16 cellular contexts compared by ENCODE assay signal in the genomic region with DNA sequence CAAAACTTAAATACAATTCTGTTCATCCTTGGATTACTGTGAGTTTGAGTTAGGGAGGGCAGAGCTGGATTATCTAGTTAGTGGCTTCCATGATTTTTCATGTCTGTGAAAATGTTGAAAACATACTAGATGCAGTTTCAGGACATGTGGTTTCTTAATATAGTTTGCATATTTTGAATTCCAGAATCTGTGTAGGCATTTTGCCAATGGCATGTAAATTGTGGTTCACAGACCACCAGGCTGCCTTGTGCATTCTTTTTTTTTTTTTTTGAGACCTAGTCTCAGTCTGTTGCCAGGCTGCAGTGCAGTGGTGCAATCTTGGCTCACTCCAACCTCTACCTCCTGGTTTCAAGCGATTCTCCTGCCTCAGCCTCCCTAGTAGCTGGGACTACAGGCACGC. TPM values are rescaled to one million over a fixed set of nuclear protein-coding genes. Genes with fewer than 3 reads are reported as not detected.
DNase-seq lines count a peak whose midpoint lies in the region; ATAC-seq, FAIRE-seq and TF ChIP-seq lines count a peak whose summit lies in the region.
"Had no signal": no experiment of that assay in that cellular context is flagged by ENCODE, and none has a peak within 500 bp of the region (broad histone marks: within the 10 kb centered on the region; RNA-seq: fewer than 3 reads in every experiment).

No MANE protein-coding gene starts in this region.

- H3K4me2 ChIP-seq in trophoblast cell (ENCODE audit: low read length), result no peak overlapping the region

- H3K4me1 ChIP-seq in trophoblast cell (ENCODE audit: control insufficient read depth in 1 of 2, insufficient read depth in 2 of 2, low read length in 2 of 2), result peaks cover 0 to 2% of the 10 kb centered on the region in 2 experiments

- H3K27me3 ChIP-seq in trophoblast cell (ENCODE audit: insufficient read depth, low read length) (no peaks in the 10 kb centered on the region), WERI-Rb-1 (ENCODE audit: insufficient read depth, low read depth, severe bottlenecking) (no peaks in the 10 kb centered on the region)
- H3K27me3 ChIP-seq: neutrophil, tibial nerve had no signal

- H4K91ac ChIP-seq in trophoblast cell (ENCODE audit: low read depth, low read length), result no peak overlapping the region

- H3K27ac ChIP-seq in trophoblast cell (ENCODE audit: low read depth, low read length), result peak overlapping the region; percentile 71
- H3K27ac ChIP-seq in WERI-Rb-1, result no peak overlapping the region
- H3K27ac ChIP-seq: left ventricle myocardium inferior, neutrophil had no signal

- H3K18ac ChIP-seq in trophoblast cell (ENCODE audit: low read length), result no peak overlapping the region

- no peaks in the 10 kb centered on the region for H3K79me1 ChIP-seq in trophoblast cell (ENCODE audit: low read length)

- H2AFZ ChIP-seq in trophoblast cell (ENCODE audit: insufficient read depth, low read length, poor library complexity), result no peak overlapping the region

- no peak overlapping the region for H3K14ac ChIP-seq in trophoblast cell (ENCODE audit: low read length)

- FAIRE-seq in GM12891 (lab: Jason Lieb, UNC), result no peak

- H3K9ac ChIP-seq in trophoblast cell (ENCODE audit: low read length), result no peak overlapping the region

- TF ChIP-seq CTCF in choroid plexus epithelial cell (conservative IDR thresholded peaks at IDR 0.05; ENCODE audit: low read depth, low read length), result no peak
- no peak for TF ChIP-seq CTCF in WERI-Rb-1 (IDR thresholded peaks at IDR 0.05; ENCODE audit: low read depth, low read length)

- H4K8ac ChIP-seq in trophoblast cell (ENCODE audit: low read depth, low read length), result no peak overlapping the region

- no peak for TF ChIP-seq POLR2A in GM12891 (IDR thresholded peaks at IDR 0.05; ENCODE audit: low read depth, low read length)

- H2BK5ac ChIP-seq in trophoblast cell (ENCODE audit: low read depth, low read length, poor library complexity), result no peak overlapping the region

- H3K36me3 ChIP-seq in trophoblast cell (ENCODE audit: control insufficient read depth in 1 of 2, insufficient read depth in 2 of 2, low read length in 2 of 2), result peaks cover 3 to 4% of the 10 kb centered on the region in 2 experiments
- H3K36me3 ChIP-seq in WERI-Rb-1, result peaks cover 79% of the 10 kb centered on the region

- no peak overlapping the region for H4K12ac ChIP-seq in trophoblast cell (ENCODE audit: low read depth, low read length)

- no peak overlapping the region for H3K23ac ChIP-seq in trophoblast cell (ENCODE audit: low read length)

- H2BK12ac ChIP-seq in trophoblast cell (ENCODE audit: low read length), result no peak overlapping the region

- no peak overlapping the region for H3K4ac ChIP-seq in trophoblast cell (ENCODE audit: low read depth, low read length)

- no peak overlapping the region for H2BK120ac ChIP-seq in trophoblast cell (ENCODE audit: insufficient read depth, low read length, poor library complexity)

- no peak overlapping the region for H2AK5ac ChIP-seq in trophoblast cell (ENCODE audit: low read length)

- DNase-seq in ELR (ENCODE audit: low read depth), result peak; percentile 54
- DNase-seq in RPMI7951 (ENCODE audit: low read depth), result peak; percentile 28
- peak; percentile 89 for DNase-seq in choroid plexus epithelial cell (ENCODE audit: low read depth)
- DNase-seq in trophoblast cell, result peak in 1 of 2 donors; percentile 33
- DNase-seq in GM12891 (ENCODE audit: insufficient read length, low spot score), result no peak
- no peak for DNase-seq in WERI-Rb-1
- DNase-seq in SIG-M5 treated with dmso at 0.1 percent for 504 hours (lab: John Stamatoyannopoulos, UW; ENCODE audit: unreplicated experiment), result no peak
- DNase-seq: activated gamma-delta T cell treated with Interleukin-2 at 50 U/mL for 16 hours; effector CD8-positive, alpha-beta T cell; H9; left ventricle myocardium inferior; stimulated activated naive CD8-positive, alpha-beta T cell treated with anti-CD3 and anti-CD28 coated beads, Interleukin-15, amount 100 ng/mL, for 72 hours; T-helper 17 cell had no signal

- no peak for ATAC-seq in GM21447 (IDR thresholded peaks at IDR 0.05; ENCODE audit: unreplicated experiment)

- H3K4me3 ChIP-seq in choroid plexus epithelial cell (ENCODE audit: low read depth, low read length), result no peak overlapping the region
- no peak overlapping the region for H3K4me3 ChIP-seq in trophoblast cell (ENCODE audit: low read depth, low read length)
- H3K4me3 ChIP-seq in WERI-Rb-1 (ENCODE audit: low read depth, low read length), result no peak overlapping the region
- H3K4me3 ChIP-seq: left ventricle myocardium inferior, tibial nerve had no signal

- WGBS in trophoblast cell (ENCODE audit: extremely low coverage, insufficient coverage, insufficient read length), result no CpG with 5 or more reads among the region's 2 CpGs

- no peaks in the 10 kb centered on the region for H3K79me2 ChIP-seq in trophoblast cell (ENCODE audit: control insufficient read depth, insufficient read depth, low read length, poor library complexity)

- H3K9me3 ChIP-seq in trophoblast cell (ENCODE audit: insufficient read depth, low read depth, low read length) (no peaks in the 10 kb centered on the region), WERI-Rb-1 (ENCODE audit: severe bottlenecking) (no peaks in the 10 kb centered on the region)
- H3K9me3 ChIP-seq: left ventricle myocardium inferior, neutrophil, tibial nerve had no signal

TF ChIP-seq in GM12891, 5 proteins besides CTCF, POLR2A, EP300 and RAD21:
- TF ChIP-seq TAF1 (IDR thresholded peaks at IDR 0.05; ENCODE audit: low read depth, low read length) (no peak), SPI1 (IDR thresholded peaks at IDR 0.05; ENCODE audit: low read depth, low read length) (no peak), POU2F2 (IDR thresholded peaks at IDR 0.05; ENCODE audit: low read depth, low read length) (no peak)

RNA-seq across cellular contexts. Expression of a gene that starts 42.8 kb away (rescaled TPM):
- 26.1 and 33.6 TPM in 2 replicates for total RNA-seq in RPMI7951 (2014; rRNA removed; shearing (Covaris generic))
- polyA plus RNA-seq in trophoblast cell (2013), result 18.6 and 19.1 TPM in 2 replicates
- polyA plus RNA-seq in GM12891 (2012; ENCODE audit: low read depth, missing spikeins), result 10.2 TPM

Comparison
In these comparisons a context has a peak if more than half of its experiments do, and no peak if none do; other contexts are left out.
1. DNase-seq: peak in ELR (single experiment), RPMI7951 (single experiment) and choroid plexus epithelial cell (single experiment); none in GM12891 (single experiment), WERI-Rb-1 (single experiment) and SIG-M5 treated with dmso at 0.1 percent for 504 hours (single experiment).